ENCODE assay signal across 8 cellular contexts in genomic region chr3:150227839-150228238, GRCh38.
DNase-seq lines count a peak whose midpoint lies in the region; ATAC-seq and TF ChIP-seq lines count a peak whose summit lies in the region.

No MANE protein-coding gene starts in this region.

- 30 to 32% methylated on average over 5 of the region's 5 CpGs for WGBS in endodermal cell (ENCODE audit: insufficient coverage in 1 of 2, insufficient read length in 1 of 2), 2 experiments

- ATAC-seq in HG03025 (IDR thresholded peaks at IDR 0.05; ENCODE audit: low FRiP score, unreplicated experiment) = no peak

- H3K4me1 ChIP-seq in endodermal cell (ENCODE audit: control insufficient read depth, insufficient read depth, low read length) = peaks cover 13% of the 10 kb centered on the region

- H3K4me3 ChIP-seq in endodermal cell (ENCODE audit: low read length) = no peak overlapping the region

- H3K36me3 Mint-ChIP-seq in endodermal cell (ENCODE audit: low read depth) = no peaks in the 10 kb centered on the region
- no peaks in the 10 kb centered on the region for H3K36me3 Mint-ChIP-seq in type B pancreatic cell

- H3K27ac Mint-ChIP-seq in endodermal cell (peak overlapping the region; percentile 67), type B pancreatic cell (no peak overlapping the region)

- peak; percentile 1 to 8 for DNase-seq in activated CD4-positive, alpha-beta T cell treated with anti-CD3 and anti-CD28 coated beads for 24 hours (ENCODE audit: low read depth in 2 of 2)
- no peak for DNase-seq in activated CD4-positive, alpha-beta T cell treated with anti-CD3 and anti-CD28 coated beads for 1 hour
- peak; percentile 35 for DNase-seq in KG1 (lab: John Stamatoyannopoulos, UW)
- peak; percentile 73 for DNase-seq in SK-N-DZ (ENCODE audit: low spot score)
- DNase-seq in endodermal cell = peak; percentile 96
- DNase-seq in midbrain (lab: John Stamatoyannopoulos, UW) = peak; percentile 49
- DNase-seq in type B pancreatic cell (ENCODE audit: extremely low spot score, unreplicated experiment) = no peak

- H3K4me1 Mint-ChIP-seq in endodermal cell (peaks cover 43% of the 10 kb centered on the region), type B pancreatic cell (ENCODE audit: unreplicated experiment) (peaks cover 11% of the 10 kb centered on the region)

- no peaks in the 10 kb centered on the region for H3K36me3 ChIP-seq in endodermal cell (ENCODE audit: control insufficient read depth, insufficient read depth, low read length)

- no peak overlapping the region for H3K9ac ChIP-seq in endodermal cell (ENCODE audit: extremely low read depth, low read length, poor library complexity, severe bottlenecking)

- H3K27me3 Mint-ChIP-seq in endodermal cell (ENCODE audit: insufficient read depth) (peaks cover 18% of the 10 kb centered on the region), type B pancreatic cell (peaks cover 11% of the 10 kb centered on the region)

- no peak overlapping the region for H3K27ac ChIP-seq in endodermal cell (ENCODE audit: low read depth, low read length)

- H3K9me3 Mint-ChIP-seq in endodermal cell (no peaks in the 10 kb centered on the region), type B pancreatic cell (no peaks in the 10 kb centered on the region)

- no peak overlapping the region for H3K4me3 Mint-ChIP-seq in endodermal cell
- H3K4me3 Mint-ChIP-seq in type B pancreatic cell = no peak overlapping the region

- H3K27me3 ChIP-seq in endodermal cell (ENCODE audit: control insufficient read depth, insufficient read depth, low read length, poor library complexity, severe bottlenecking) = peaks cover 18% of the 10 kb centered on the region

- TF ChIP-seq CTCF in endodermal cell (conservative IDR thresholded peaks at IDR 0.05) (peak; percentile 92), type B pancreatic cell (conservative IDR thresholded peaks at IDR 0.05) (peak; percentile 83)

- no peaks in the 10 kb centered on the region for H3K9me3 ChIP-seq in endodermal cell (ENCODE audit: control insufficient read depth, low read length)

Comparison
In these comparisons a context has a peak if more than half of its experiments do, and no peak if none do; other contexts are left out.
1. DNase-seq: peak in activated CD4-positive, alpha-beta T cell treated with anti-CD3 and anti-CD28 coated beads for 24 hours (2 of 2), KG1 (single experiment), SK-N-DZ (single experiment), endodermal cell (single experiment) and midbrain (single experiment); none in activated CD4-positive, alpha-beta T cell treated with anti-CD3 and anti-CD28 coated beads for 1 hour (single experiment) and type B pancreatic cell (single experiment).